In the genomic region with DNA sequence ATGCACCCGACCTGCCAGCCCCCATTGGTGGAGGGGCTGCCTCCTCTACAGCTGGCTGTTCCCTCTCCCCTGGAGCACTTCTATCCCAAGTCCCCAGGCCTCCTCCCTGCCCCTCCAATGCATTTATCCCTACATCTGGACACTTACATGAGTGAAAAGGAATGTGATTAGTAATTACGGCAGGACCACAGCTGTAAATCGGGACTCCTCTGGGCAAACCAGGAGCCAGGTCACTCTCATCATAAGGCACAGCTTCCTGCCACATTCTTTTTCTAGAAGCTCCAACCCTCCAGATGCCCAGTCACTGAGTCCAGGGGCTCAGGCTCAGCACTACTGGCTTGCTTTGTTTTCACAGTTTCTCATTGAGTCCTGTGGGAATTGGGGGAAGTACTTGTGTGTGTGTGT, we compare ENCODE assay signal across 15 cellular contexts. TPM values are rescaled to one million over a fixed set of nuclear protein-coding genes. Genes with fewer than 3 reads are reported as not detected.
DNase-seq lines count a peak whose midpoint lies in the region; ATAC-seq and TF ChIP-seq lines count a peak whose summit lies in the region.
"Had no signal": no experiment of that assay in that cellular context is flagged by ENCODE, and none has a peak within 500 bp of the region (broad histone marks: within the 10 kb centered on the region; RNA-seq: fewer than 3 reads in every experiment).

No MANE protein-coding gene starts in this region.

- H3K27ac ChIP-seq in GM23248 = peak overlapping the region; percentile 60
- no peak overlapping the region for H3K27ac ChIP-seq in SJSA1
- no peak overlapping the region for H3K27ac ChIP-seq in WERI-Rb-1
- H3K27ac ChIP-seq: ascending aorta, HL-60, spleen, thoracic aorta had no signal

- peak overlapping the region; percentile 59 for H3K4me2 ChIP-seq in GM23248 (ENCODE audit: unreplicated experiment)
- H3K4me2 ChIP-seq in skeletal muscle satellite cell (ENCODE audit: low read length) = peak overlapping the region; percentile 0

- no peaks in the 10 kb centered on the region for H3K9me2 ChIP-seq in GM23248 (ENCODE audit: insufficient read depth)

- H3K79me2 ChIP-seq in GM23248 (ENCODE audit: insufficient read depth) = no peaks in the 10 kb centered on the region

- H3K36me3 ChIP-seq in GM23248 (ENCODE audit: low read depth) (no peaks in the 10 kb centered on the region), SJSA1 (no peaks in the 10 kb centered on the region), skeletal muscle satellite cell (ENCODE audit: insufficient read depth, low read length) (no peaks in the 10 kb centered on the region), WERI-Rb-1 (no peaks in the 10 kb centered on the region)
- H3K36me3 ChIP-seq: ascending aorta, spleen, thoracic aorta had no signal

- H3K4me3 ChIP-seq in GM23248 (peak overlapping the region; percentile 18; the same call in 1 of the 2 replicates), SJSA1 (no peak overlapping the region), fibroblast of pulmonary artery (replicated peaks; ENCODE audit: low read depth, low read length) (no peak overlapping the region), skeletal muscle satellite cell (ENCODE audit: low read length) (no peak overlapping the region), WERI-Rb-1 (ENCODE audit: low read depth, low read length) (no peak overlapping the region)
- H3K4me3 ChIP-seq: ascending aorta, spleen, thoracic aorta had no signal

- ATAC-seq in GM19023 (IDR thresholded peaks at IDR 0.05; ENCODE audit: unreplicated experiment) = no peak

- H3K9me3 ChIP-seq in GM23248 (ENCODE audit: low read depth) (no peaks in the 10 kb centered on the region), SJSA1 (replicated peaks) (no peaks in the 10 kb centered on the region; the same call in 1 of the 2 replicates), skeletal muscle satellite cell (replicated peaks; ENCODE audit: low read length) (no peaks in the 10 kb centered on the region), WERI-Rb-1 (ENCODE audit: severe bottlenecking) (no peaks in the 10 kb centered on the region)
- H3K9me3 ChIP-seq: ascending aorta, spleen, thoracic aorta had no signal

- peaks cover 13% of the 10 kb centered on the region for H3F3A ChIP-seq in GM23248 (ENCODE audit: insufficient read depth)

- H2AFZ ChIP-seq in GM23248 = peak overlapping the region; percentile 24; the same call in 1 of the 2 replicates

- H3K9ac ChIP-seq in GM23248 (peak overlapping the region; percentile 16), skeletal muscle satellite cell (ENCODE audit: low read depth, low read length) (no peak overlapping the region)

- H3K27me3 ChIP-seq in GM23248 (replicated peaks; ENCODE audit: insufficient read depth) = no peaks in the 10 kb centered on the region
- H3K27me3 ChIP-seq in SJSA1 (replicated peaks) = no peaks in the 10 kb centered on the region
- no peaks in the 10 kb centered on the region for H3K27me3 ChIP-seq in skeletal muscle satellite cell (ENCODE audit: control insufficient read depth, insufficient read depth, low read length)
- no peaks in the 10 kb centered on the region for H3K27me3 ChIP-seq in WERI-Rb-1 (ENCODE audit: insufficient read depth, low read depth, severe bottlenecking)
- H3K27me3 ChIP-seq: ascending aorta, spleen had no signal

- WGBS in GM23248 (ENCODE audit: low coverage in 1 of 2, low lambda C conversion rate in 2 of 2, missing lambda C conversion rate in 2 of 2), 2 experiments = 3 to 4% methylated on average over 3 of the region's 3 CpGs

- H4K20me1 ChIP-seq in GM23248 (ENCODE audit: insufficient read depth) = no peaks in the 10 kb centered on the region

- DNase-seq in GM23248 = peak; percentile 88
- DNase-seq in SJSA1 (ENCODE audit: low read depth in 1 of 2, low spot score in 2 of 2) = peak; percentile 34 to 51
- DNase-seq in fibroblast of pulmonary artery (ENCODE audit: low read depth) = peak; percentile 38
- no peak for DNase-seq in DMS79 (lab: John Stamatoyannopoulos, UW)
- DNase-seq in WERI-Rb-1 = no peak
- DNase-seq: activated CD4-positive, alpha-beta T cell treated with anti-CD3 and anti-CD28 coated beads for 1 hour; activated T-cell treated with anti-CD3 and anti-CD28 coated beads, Interleukin-2, amount 50 U/mL, for 24 hours; Calu3; effector memory CD4-positive, alpha-beta T cell; spleen had no signal

- TF ChIP-seq CTCF in fibroblast of pulmonary artery (IDR thresholded peaks at IDR 0.05; ENCODE audit: low read length, missing control alignments) = no peak
- no peak for TF ChIP-seq CTCF in WERI-Rb-1 (IDR thresholded peaks at IDR 0.05; ENCODE audit: low read depth, low read length)

- H3K4me1 ChIP-seq in GM23248 (ENCODE audit: insufficient read depth) (peaks cover 27% of the 10 kb centered on the region), SJSA1 (replicated peaks) (peaks cover 21% of the 10 kb centered on the region), skeletal muscle satellite cell (ENCODE audit: control insufficient read depth, insufficient read depth, low read length) (peaks cover 20% of the 10 kb centered on the region)

- in situ Hi-C loops in GM23248 (cut with MboI) = loop anchor here (25.0 kb wide), 2 partner anchors 625 to 925 kb away; no protein-coding TSS in a partner anchor

RNA-seq across cellular contexts. Expression of a gene that starts 54.3 kb away (rescaled TPM):
- 97.4 and 107 TPM in 2 replicates for total RNA-seq in GM23248 (2014; rRNA removed; shearing (Covaris generic))
- 72.5 TPM in 2 replicates for polyA plus RNA-seq in GM23248 (2016; fragmentation: Nextera tagmentation; extraction: Ambion mirVana)
- 3.2 and 3.6 TPM in 2 replicates for total RNA-seq in SJSA1 (2014; rRNA removed; shearing (Covaris generic))
- 3.5 and 3.8 TPM in 2 replicates for total RNA-seq in skeletal muscle satellite cell (2012; rRNA removed)
- total RNA-seq: ascending aorta had no signal

Comparison
In these comparisons a context has a peak if more than half of its experiments do, and no peak if none do; other contexts are left out.
1. DNase-seq: peak in GM23248 (single experiment), SJSA1 (2 of 2) and fibroblast of pulmonary artery (single experiment); none in DMS79 (single experiment) and WERI-Rb-1 (single experiment).
2. RNA of a gene that starts 54.3 kb away (total RNA-seq): 97.4 to 107 TPM in GM23248; 3.2 to 3.6 TPM in SJSA1; every median in the first group is over 10 times any median in the second.